Comparison of ENCODE assay signal across 29 cellular contexts in genomic region chr2:178200331-178200730, GRCh38. TPM values are rescaled to one million over a fixed set of nuclear protein-coding genes. Genes with fewer than 3 reads are reported as not detected.
"Had no signal": no experiment of that assay in that cellular context is flagged by ENCODE, and none has a peak within 500 bp of the region (broad histone marks: within the 10 kb centered on the region; RNA-seq: fewer than 3 reads in every experiment).

No MANE protein-coding gene starts in this region.

- H3K36me3 ChIP-seq: MG63, SJSA1 had no signal

- FAIRE-seq: RCC 7860 had no signal

- H3K4me3 ChIP-seq: MG63, PC-9, SJSA1 had no signal

- H3K9me3 ChIP-seq: MG63, SJSA1, SK-N-SH had no signal

- H3K9ac ChIP-seq: SK-N-SH had no signal

- DNase-seq: Kasumi-1, KBM-7, MG63, MV-4-11, NCI-H1092, NCI-H1105, NCI-H1417 treated with DMSO at 0.1 percent for 48 hours, NCI-H1436 treated with DMSO at 0.1 percent for 48 hours, NCI-H1694 treated with DMSO at 0.1 percent for 48 hours, NCI-H187 treated with DMSO at 0.1 percent for 48 hours, NCI-H2029, NCI-H2107, NCI-H2171, NCI-H226, NCI-H446 treated with DMSO at 0.1 percent for 48 hours, NCI-H510A, NCI-H524, NCI-H526, NCI-H69, NCI-H748 treated with DMSO at 0.1 percent for 48 hours, NCI-H82, PC-9, Right ventricle myocardium superior, SHP77 treated with DMSO at 0.1 percent for 48 hours, SK-N-SH, SW 1271 had no signal

- H3K27me3 ChIP-seq: MG63 had no signal

- H3K4me2 ChIP-seq: PC-9, SK-N-SH had no signal

- H3K27ac ChIP-seq: PC-9, SJSA1 had no signal

- H3K9me2 ChIP-seq: SK-N-SH had no signal

- H2AFZ ChIP-seq: PC-9 had no signal

RNA-seq across cellular contexts. Expression of gene OSBPL6, which starts 6.0 kb away (rescaled TPM):
- total RNA-seq: OCI-LY7 had no signal
